In genomic region chr19:13861714-13862531, GRCh38 we compare ENCODE assay signal across 1 cellular context.
A peak's percentile ranks its signal among the peaks of the same experiment; 100 is the strongest.
TF ChIP-seq lines count a peak whose summit lies in the region.

No MANE protein-coding gene starts in this region.

TF ChIP-seq in H1, 55 proteins besides CTCF, POLR2A, EP300 and RAD21 (continued from another document):
- no peak; the same call in none of the 2 replicates for TF ChIP-seq TBP (IDR thresholded peaks at IDR 0.05; ENCODE audit: low read depth, low read length)
- TF ChIP-seq SIX5 (IDR thresholded peaks at IDR 0.05; ENCODE audit: low read depth, low read length): no peak
- peak; percentile 35; the same call in 1 of the 2 replicates for TF ChIP-seq CREB1 (IDR thresholded peaks at IDR 0.05)
- TF ChIP-seq HDAC6 (IDR thresholded peaks at IDR 0.05; ENCODE audit: low read depth, low read length): no peak
- TF ChIP-seq KDM4A (IDR thresholded peaks at IDR 0.05; ENCODE audit: low read depth, low read length, severe bottlenecking): peak; percentile 28
- 0 out of 2 replicates have a peak, but pooled peaks have one; percentile 17 for TF ChIP-seq SUZ12 (IDR thresholded peaks at IDR 0.05; ENCODE audit: low read length)
- TF ChIP-seq TAF7 (optimal IDR thresholded peaks at IDR 0.05; ENCODE audit: borderline replicate concordance, low read depth, low read length): peak; percentile 20
- TF ChIP-seq SIN3A (conservative IDR thresholded peaks at IDR 0.05 in 1 of 2, IDR thresholded peaks at IDR 0.05 in 1 of 2; ENCODE audit: low read depth in 1 of 2, low read length in 2 of 2): 0 out of 4 replicates have a peak, but pooled peaks of 1 of the 2 experiments have one; percentile 38
- 0 out of 2 replicates have a peak, but pooled peaks have one; percentile 19 for TF ChIP-seq TEAD4 (IDR thresholded peaks at IDR 0.05; ENCODE audit: low read depth, low read length)
- TF ChIP-seq TAF1 (IDR thresholded peaks at IDR 0.05; ENCODE audit: low read depth, low read length): 0 out of 2 replicates have a peak, but pooled peaks have one; percentile 4
- TF ChIP-seq MAX (IDR thresholded peaks at IDR 0.05): 0 out of 2 replicates have a peak, but pooled peaks have one; percentile 13
- 0 out of 4 replicates have a peak, but pooled peaks of 1 of the 2 experiments have one; percentile 50 for TF ChIP-seq HDAC2 (IDR thresholded peaks at IDR 0.05; ENCODE audit: borderline replicate concordance in 1 of 2, low read depth in 2 of 2, low read length in 2 of 2)
